13 cellular contexts compared by ENCODE assay signal in the genomic region with DNA sequence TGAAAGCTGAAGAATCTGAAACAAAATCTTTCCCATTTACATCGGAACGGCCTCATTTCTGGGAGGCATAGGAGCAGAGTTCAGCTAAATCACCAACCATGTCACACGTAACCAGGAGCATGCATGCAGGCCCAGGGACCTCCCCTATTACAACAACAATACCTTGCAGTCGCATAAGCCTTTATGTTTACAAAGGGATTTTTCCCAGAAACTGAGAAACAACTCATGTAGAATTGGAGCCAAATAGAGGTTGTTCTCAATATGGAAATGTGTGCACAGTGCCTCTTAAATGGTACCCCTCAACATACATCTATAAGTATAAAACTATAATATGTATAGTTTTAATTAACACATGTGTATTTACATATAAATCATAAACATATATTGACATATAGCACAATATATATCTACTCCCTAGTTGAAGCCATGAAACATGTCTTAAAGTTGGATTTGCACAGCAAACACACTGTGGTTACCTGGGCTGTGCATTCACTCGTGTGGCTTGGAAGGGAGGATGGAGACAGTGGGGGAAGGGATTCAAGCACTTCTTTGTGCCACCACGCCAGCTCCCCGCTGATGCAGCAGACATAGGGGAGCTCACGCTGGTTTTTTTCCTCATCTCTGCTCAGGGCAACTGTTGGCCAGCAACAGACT. TPM values are rescaled to one million over a fixed set of nuclear protein-coding genes. Genes with fewer than 3 reads are reported as not detected.
DNase-seq lines count a peak whose midpoint lies in the region; ATAC-seq and TF ChIP-seq lines count a peak whose summit lies in the region.
"Had no signal": no experiment of that assay in that cellular context is flagged by ENCODE, and none has a peak within 500 bp of the region (broad histone marks: within the 10 kb centered on the region; RNA-seq: fewer than 3 reads in every experiment).

No MANE protein-coding gene starts in this region.

- CTCF ChIA-PET in HCT116 (lab: Charles Lee) = interaction anchor here (0.9 to 1.0 kb wide), 2 partner anchors 22 to 225 kb away, joined by 3 to 4 read pairs; no protein-coding TSS in a partner anchor
- CTCF ChIA-PET in IMR-90 (lab: Yijun Ruan, JAX) = interaction anchor here (1.2 to 2.0 kb wide), 3 partner anchors 19 to 226 kb away, joined by 3 to 6 read pairs (median 3); no protein-coding TSS in a partner anchor

- H4K91ac ChIP-seq in IMR-90 (ENCODE audit: insufficient read depth, low read depth, low read length) = peak overlapping the region; percentile 47; the same call in 1 of the 2 replicates

- H2BK120ac ChIP-seq in IMR-90 (ENCODE audit: low read depth, low read length) = peak overlapping the region; percentile 72

- H3K4me3 ChIP-seq in HCT116 (replicated peaks in 1 of 2; ENCODE audit: low read depth in 1 of 2, low read length in 2 of 2) (no peak overlapping the region), IMR-90 (ENCODE audit: insufficient read depth, low read depth, low read length) (no peak overlapping the region), osteoblast (ENCODE audit: insufficient read depth, low read length) (no peak overlapping the region), Peyer's patch (no peak overlapping the region)
- H3K4me3 ChIP-seq: spleen had no signal

- no peak overlapping the region for H3K9ac ChIP-seq in HCT116 (ENCODE audit: low read length)
- H3K9ac ChIP-seq in IMR-90 (ENCODE audit: low read depth, low read length) = no peak overlapping the region

- ATAC-seq in GM18909 (IDR thresholded peaks at IDR 0.05; ENCODE audit: poor library complexity, unreplicated experiment) (peak; percentile 22), HCT116 (peak; percentile 71), IMR-90 (ENCODE audit: low read depth) (no peak)
- ATAC-seq: naive thymus-derived CD8-positive, alpha-beta T cell had no signal

- POLR2A ChIA-PET in HCT116 (lab: Charles Lee) (no interaction called here), IMR-90 (lab: Charles Lee; ENCODE audit: unreplicated experiment) (interaction anchor here (0.5 kb wide), 1 partner anchor 221 kb away, joined by 3 read pairs; no protein-coding TSS in a partner anchor)

- peak overlapping the region in 1 of 2 experiments; percentile 47; a peak in 1 of 4 replicates for H4K8ac ChIP-seq in IMR-90 (ENCODE audit: low read depth in 2 of 2, low read length in 2 of 2)

- no peaks in the 10 kb centered on the region for H3K79me2 ChIP-seq in HCT116 (ENCODE audit: insufficient read depth, low read length)
- peaks cover 8% of the 10 kb centered on the region for H3K79me2 ChIP-seq in osteoblast (ENCODE audit: insufficient read depth, low read length)

- H3K4ac ChIP-seq in IMR-90 (ENCODE audit: low read depth, low read length) = peak overlapping the region; percentile 74

- peaks cover 6 to 61% of the 10 kb centered on the region in 2 experiments for H3K79me1 ChIP-seq in IMR-90 (ENCODE audit: low read depth in 1 of 2, low read length in 2 of 2)

- peak overlapping the region; percentile 80; the same call in 1 of the 2 replicates for H2BK20ac ChIP-seq in IMR-90 (ENCODE audit: low read depth, low read length)

- H3K14ac ChIP-seq in IMR-90 (replicated peaks; ENCODE audit: low read depth, low read length) = peak overlapping the region; percentile 75

- RAD21 ChIA-PET in HCT116 (lab: Charles Lee; ENCODE audit: low non-redundant PET in 1 of 2, low total read pairs in 2 of 2, uncharacterized antibody in 2 of 2, unreplicated experiment in 2 of 2) = no interaction called here

- H4K20me1 ChIP-seq in HCT116 (ENCODE audit: insufficient read depth) = no peaks in the 10 kb centered on the region
- H4K20me1 ChIP-seq in IMR-90 (ENCODE audit: insufficient read depth, low read length) = peaks cover 10% of the 10 kb centered on the region
- no peaks in the 10 kb centered on the region for H4K20me1 ChIP-seq in osteoblast (ENCODE audit: insufficient read depth, low read length)

- TF ChIP-seq CTCF in HCT116 (IDR thresholded peaks at IDR 0.05 in 2 of 3, conservative IDR thresholded peaks at IDR 0.05 in 1 of 3; ENCODE audit: borderline replicate concordance in 1 of 3, insufficient read depth in 1 of 3, low read depth in 2 of 3, low read length in 2 of 3) (no peak), IMR-90 (conservative IDR thresholded peaks at IDR 0.05; ENCODE audit: low read depth, low read length) (no peak), osteoblast (IDR thresholded peaks at IDR 0.05; ENCODE audit: extremely low read depth, low read depth, low read length) (no peak), Peyer's patch (IDR thresholded peaks at IDR 0.05) (no peak)

- peaks cover 32% of the 10 kb centered on the region for H3K9me1 ChIP-seq in IMR-90 (ENCODE audit: insufficient read depth, low read length)

- DNase-seq in HCT116 (ENCODE audit: low read depth, low spot score) (no peak), IMR-90 (no peak), osteoblast (ENCODE audit: insufficient read length, low spot score, missing footprints) (no peak), mucosa of gallbladder (ENCODE audit: low spot score) (no peak), Peyer's patch (no peak), putamen (ENCODE audit: low spot score) (no peak)
- DNase-seq: activated gamma-delta T cell treated with Interleukin-2 at 50 U/mL for 16 hours; Caco-2; naive thymus-derived CD8-positive, alpha-beta T cell; NCI-H2171; spleen had no signal

- peak overlapping the region; percentile 48 for H3K27ac ChIP-seq in HCT116 (ENCODE audit: low read depth, low read length)
- peak overlapping the region; percentile 18; the same call in 1 of the 2 replicates for H3K27ac ChIP-seq in IMR-90 (ENCODE audit: insufficient read depth, low read length)
- peak overlapping the region; percentile 99 for H3K27ac ChIP-seq in osteoblast (ENCODE audit: low read depth, low read length)
- H3K27ac ChIP-seq in Peyer's patch = no peak overlapping the region
- H3K27ac ChIP-seq: spleen, VCaP had no signal

- TF ChIP-seq RAD21 in HCT116 (IDR thresholded peaks at IDR 0.05; ENCODE audit: low read depth) (no peak), IMR-90 (IDR thresholded peaks at IDR 0.05; ENCODE audit: low read length) (no peak)

- peak overlapping the region; percentile 33; the same call in 1 of the 2 replicates for H3K18ac ChIP-seq in IMR-90 (ENCODE audit: low read depth, low read length)

- H3K23ac ChIP-seq in IMR-90 (ENCODE audit: low read depth, low read length) = no peak overlapping the region

- H4K5ac ChIP-seq in IMR-90 (ENCODE audit: low read depth, low read length) = peak overlapping the region; percentile 26; the same call in 1 of the 2 replicates

- dilution Hi-C loops in IMR-90 (cut with HindIII; ENCODE audit: low sequenced_read_pairs, unreplicated experiment) = no loop called here

- no peaks in the 10 kb centered on the region for H3K9me3 ChIP-seq in HCT116 (ENCODE audit: control insufficient read depth in 1 of 2, insufficient read depth in 1 of 2, low read depth in 1 of 2, low read length in 2 of 2)
- peaks cover 5% of the 10 kb centered on the region for H3K9me3 ChIP-seq in IMR-90 (ENCODE audit: control insufficient read depth, insufficient read depth, low read length)
- no peaks in the 10 kb centered on the region for H3K9me3 ChIP-seq in osteoblast (ENCODE audit: low read depth, low read length)
- no peaks in the 10 kb centered on the region for H3K9me3 ChIP-seq in Peyer's patch

- no peak for TF ChIP-seq POLR2A in HCT116 (IDR thresholded peaks at IDR 0.05; ENCODE audit: borderline replicate concordance, extremely low read depth, insufficient read depth, insufficient read length)
- TF ChIP-seq POLR2A in IMR-90 (IDR thresholded peaks at IDR 0.05; ENCODE audit: low read depth, low read length) = no peak
- TF ChIP-seq POLR2A in Peyer's patch (IDR thresholded peaks at IDR 0.05) = no peak

- peak overlapping the region; percentile 74 for H2AK5ac ChIP-seq in IMR-90 (ENCODE audit: low read depth, low read length)

- intact Hi-C loops in HCT116 (cut with micrococcal nuclease) = no loop called here
- intact Hi-C loops in IMR-90 (cut with micrococcal nuclease) = loop anchor here (5.0 kb wide), 2 partner anchors 34 to 274 kb away; partner anchors contain the start of gene DGKI

- in situ Hi-C loops in IMR-90 (cut with MboI; ENCODE audit: low sequenced_read_pairs) = no loop called here

- peaks cover 16 to 23% of the 10 kb centered on the region in 2 experiments for H3K4me1 ChIP-seq in HCT116 (ENCODE audit: control insufficient read depth in 1 of 2, insufficient read depth in 2 of 2, low read length in 2 of 2)
- H3K4me1 ChIP-seq in IMR-90 (ENCODE audit: control insufficient read depth, insufficient read depth, low read length) = peaks cover 17% of the 10 kb centered on the region
- H3K4me1 ChIP-seq in osteoblast (ENCODE audit: insufficient read depth, low read length) = peaks cover 80% of the 10 kb centered on the region
- no peaks in the 10 kb centered on the region for H3K4me1 ChIP-seq in Peyer's patch
- H3K4me1 ChIP-seq: Caco-2 had no signal

- H3K56ac ChIP-seq in IMR-90 (ENCODE audit: extremely low read depth, insufficient read depth, low read length) = no peak overlapping the region

- peaks cover 0 to 5% of the 10 kb centered on the region in 2 experiments; a peak in 2 of 4 replicates for H3K36me3 ChIP-seq in HCT116 (ENCODE audit: control insufficient read depth in 1 of 2, insufficient read depth in 2 of 2, low read length in 2 of 2)
- peaks cover 60% of the 10 kb centered on the region for H3K36me3 ChIP-seq in IMR-90 (ENCODE audit: control insufficient read depth, insufficient read depth, low read length)
- peaks cover 74% of the 10 kb centered on the region for H3K36me3 ChIP-seq in osteoblast (ENCODE audit: insufficient read depth, low read length)
- peaks cover 0 to 88% (median 10%) of the 10 kb centered on the region in 3 donors for H3K36me3 ChIP-seq in Peyer's patch

- WGBS in IMR-90 (ENCODE audit: extremely low coverage in 2 of 2, insufficient read length in 1 of 2), 2 experiments = no CpG with 5 or more reads among the region's 8 CpGs

- H3K4me2 ChIP-seq in HCT116 (ENCODE audit: low read length) (peak overlapping the region; percentile 80), IMR-90 (ENCODE audit: low read depth, low read length) (no peak overlapping the region), osteoblast (ENCODE audit: insufficient read depth, low read length) (no peak overlapping the region)

- peak overlapping the region; percentile 87 for H2BK5ac ChIP-seq in IMR-90 (ENCODE audit: low read depth, low read length, poor library complexity, severe bottlenecking)

- peak overlapping the region; percentile 26; the same call in 1 of the 3 replicates for H2BK15ac ChIP-seq in IMR-90 (ENCODE audit: low read depth, low read length)

- peak overlapping the region; percentile 66 for H2AK9ac ChIP-seq in IMR-90 (replicated peaks; ENCODE audit: low read depth, low read length, poor library complexity)

- H3K9me2 ChIP-seq in HCT116 (ENCODE audit: insufficient read depth) = no peaks in the 10 kb centered on the region

- BruUV-seq in HCT116 (replicated peaks; lab: Mats Ljungman, UMichigan) (no TSS peak), IMR-90 (replicated peaks; lab: Mats Ljungman, UMichigan) (no TSS peak)

- H3K27me3 ChIP-seq in HCT116 (ENCODE audit: insufficient read depth, low read length) (no peaks in the 10 kb centered on the region), IMR-90 (ENCODE audit: control insufficient read depth, insufficient read depth, low read length) (no peaks in the 10 kb centered on the region), osteoblast (ENCODE audit: insufficient read depth, low read length) (no peaks in the 10 kb centered on the region), Peyer's patch (no peaks in the 10 kb centered on the region)
- H3K27me3 ChIP-seq: spleen had no signal

- H2AFZ ChIP-seq in HCT116 (ENCODE audit: low read depth, low read length, poor library complexity, severe bottlenecking) = no peak overlapping the region
- peak overlapping the region; percentile 41 for H2AFZ ChIP-seq in IMR-90 (replicated peaks; ENCODE audit: low read length, poor library complexity)
- no peak overlapping the region for H2AFZ ChIP-seq in osteoblast (ENCODE audit: low read length)

RNA-seq across cellular contexts. Expression of gene DGKI, which starts 35.0 kb away (rescaled TPM):
- total RNA-seq in HCT116 (2021; ENCODE audit: unreplicated experiment) (0.15 TPM), IMR-90 (2012; rRNA removed) (15.3 and 15.8 TPM in 2 replicates), osteoblast (19.2 and 23.3 TPM in 2 replicates), mucosa of gallbladder (3.1 TPM), Peyer's patch (under 1 TPM in 3 of 4 donors, not detected in 1; 0.19 to 0.40 (median 0.35) TPM)
- polyA plus RNA-seq in HCT116 (2012) = not detected in 2 replicates
- 3.8 and 3.9 TPM in 2 replicates for polyA plus RNA-seq in IMR-90 (2012; rRNA removed)
- polyA plus RNA-seq in IMR-90 (2012; cell fraction: cytosol; rRNA removed) = 1.8 and 2.6 TPM in 2 replicates
- 6.1 and 19.7 TPM in 2 replicates for polyA plus RNA-seq in IMR-90 (2012; cell fraction: nucleus; rRNA removed; ENCODE audit: low replicate concordance)
- total RNA-seq: naive thymus-derived CD8-positive, alpha-beta T cell had no signal

Comparison
In these comparisons a context has a peak if more than half of its experiments do, and no peak if none do; other contexts are left out.
1. H3K27ac ChIP-seq: peak in HCT116 (single experiment), IMR-90 (single experiment) and osteoblast (single experiment); none in Peyer's patch (0 of 4).